Comparison of ENCODE assay signal across 1 cellular context in the genomic region with DNA sequence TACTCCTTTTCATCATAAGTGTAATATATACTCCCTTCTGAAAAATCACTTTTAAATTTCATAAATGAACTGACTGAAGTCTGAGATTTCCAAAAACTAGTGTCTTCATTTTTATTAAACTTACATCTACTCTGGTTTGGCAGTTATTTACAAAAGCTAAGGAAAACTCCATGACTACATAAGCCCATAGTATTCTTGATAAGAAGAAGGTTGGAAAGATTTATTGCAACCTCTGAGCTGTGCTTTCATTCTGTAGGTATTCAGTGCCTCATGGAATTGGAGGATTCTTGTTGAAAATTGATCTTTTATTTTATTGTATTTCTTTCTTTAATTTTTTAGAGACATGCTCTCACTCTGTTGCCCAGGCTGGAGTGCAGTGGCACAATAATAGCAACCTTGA.
TF ChIP-seq lines count a peak whose summit lies in the region.

No MANE protein-coding gene starts in this region.

TF ChIP-seq in K562, 482 proteins besides CTCF, POLR2A, EP300 and RAD21:
- TF ChIP-seq FOXJ2 (tag; IDR thresholded peaks at IDR 0.05): 0 out of 2 replicates have a peak, but pooled peaks have one; percentile 42
- TF ChIP-seq MEIS2 (IDR thresholded peaks at IDR 0.05; ENCODE audit: partially characterized antibody): peak; percentile 79
- TF ChIP-seq, protein P1, sequence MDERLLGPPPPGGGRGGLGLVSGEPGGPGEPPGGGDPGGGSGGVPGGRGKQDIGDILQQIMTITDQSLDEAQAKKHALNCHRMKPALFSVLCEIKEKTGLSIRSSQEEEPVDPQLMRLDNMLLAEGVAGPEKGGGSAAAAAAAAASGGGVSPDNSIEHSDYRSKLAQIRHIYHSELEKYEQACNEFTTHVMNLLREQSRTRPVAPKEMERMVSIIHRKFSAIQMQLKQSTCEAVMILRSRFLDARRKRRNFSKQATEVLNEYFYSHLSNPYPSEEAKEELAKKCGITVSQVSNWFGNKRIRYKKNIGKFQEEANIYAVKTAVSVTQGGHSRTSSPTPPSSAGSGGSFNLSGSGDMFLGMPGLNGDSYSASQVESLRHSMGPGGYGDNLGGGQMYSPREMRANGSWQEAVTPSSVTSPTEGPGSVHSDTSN (CRISPR knock-in tag; IDR thresholded peaks at IDR 0.05; ENCODE audit: low read depth): no peak
- TF ChIP-seq, protein P1 (tag; conservative IDR thresholded peaks at IDR 0.05; ENCODE audit: low read depth): peak; percentile 50; the same call in 1 of the 2 replicates
- TF ChIP-seq RFX1 (IDR thresholded peaks at IDR 0.05): peak; percentile 8; the same call in 1 of the 2 replicates
- TF ChIP-seq EWSR1 (IDR thresholded peaks at IDR 0.05; ENCODE audit: borderline replicate concordance, low read depth, partially characterized antibody): no peak
- TF ChIP-seq SREBF2 (CRISPR knock-in tag; IDR thresholded peaks at IDR 0.05): no peak
